In the genomic region with DNA sequence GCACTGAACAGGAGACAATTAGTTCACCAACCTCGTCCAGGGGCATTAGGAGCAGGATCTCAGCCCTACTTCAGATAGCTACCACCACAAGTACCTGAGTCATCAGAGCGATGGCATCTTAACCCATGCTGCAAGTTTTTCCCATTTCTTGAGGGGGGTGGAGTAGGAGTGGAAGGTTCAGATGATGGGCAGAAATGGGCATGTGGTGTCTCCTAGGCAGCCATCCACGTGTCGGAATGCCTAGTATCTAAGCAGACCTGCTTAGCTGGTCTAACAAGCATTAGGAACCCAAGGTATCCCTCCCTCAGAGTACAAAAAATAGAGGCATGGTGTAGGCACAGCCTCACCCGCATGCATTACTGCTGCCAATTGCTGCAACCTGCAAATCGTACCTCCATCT, we compare ENCODE assay signal across 21 cellular contexts.
DNase-seq lines count a peak whose midpoint lies in the region; ATAC-seq, FAIRE-seq and TF ChIP-seq lines count a peak whose summit lies in the region.
"Had no signal": no experiment of that assay in that cellular context is flagged by ENCODE, and none has a peak within 500 bp of the region (broad histone marks: within the 10 kb centered on the region; RNA-seq: fewer than 3 reads in every experiment).

No MANE protein-coding gene starts in this region.

- H3K27me3 ChIP-seq in mammary epithelial cell (ENCODE audit: insufficient read depth, low read length) (no peaks in the 10 kb centered on the region), breast epithelium (peaks cover 0 to 49% of the 10 kb centered on the region in 2 donors), bronchial epithelial cell (ENCODE audit: control insufficient read depth, insufficient read depth, low read length) (no peaks in the 10 kb centered on the region), left lung (no peaks in the 10 kb centered on the region)
- H3K27me3 ChIP-seq: BE2C had no signal

- H3K9me3 ChIP-seq in mammary epithelial cell (replicated peaks; ENCODE audit: insufficient read depth, low read length) (no peaks in the 10 kb centered on the region), breast epithelium (no peaks in the 10 kb centered on the region), left lung (no peaks in the 10 kb centered on the region)
- H3K9me3 ChIP-seq: BE2C, Caco-2 had no signal

- CTCF ChIA-PET in mammary epithelial cell (lab: Charles Lee; ENCODE audit: low non-redundant PET), result no interaction called here

- H2AFZ ChIP-seq in mammary epithelial cell (ENCODE audit: low read depth, low read length), result no peak overlapping the region
- H2AFZ ChIP-seq: GM23248 had no signal

- 29% methylated on average over 4 of the region's 6 CpGs for whole genome bisulfite sequencing in mammary epithelial cell (ENCODE audit: low coverage, missing lambda C conversion rate)

- dilution Hi-C loops in mammary epithelial cell (cut with HindIII; ENCODE audit: low sequenced_read_pairs), result no loop called here

- no peaks in the 10 kb centered on the region for H3K79me2 ChIP-seq in mammary epithelial cell (ENCODE audit: insufficient read depth, low read length)

- no peaks in the 10 kb centered on the region for H3K4me1 ChIP-seq in mammary epithelial cell (ENCODE audit: insufficient read depth, low read length)
- peaks cover 0 to 4% of the 10 kb centered on the region in 2 donors for H3K4me1 ChIP-seq in breast epithelium
- no peaks in the 10 kb centered on the region for H3K4me1 ChIP-seq in left lung
- H3K4me1 ChIP-seq: BE2C, Caco-2 had no signal

- no TSS peak for BruUV-seq in mammary epithelial cell (replicated peaks; lab: Mats Ljungman, UMichigan)

- H3K9ac ChIP-seq in mammary epithelial cell (ENCODE audit: insufficient read depth, low read length), result no peak overlapping the region
- H3K9ac ChIP-seq: GM23248 had no signal

- in situ Hi-C loops in mammary epithelial cell (cut with MboI; ENCODE audit: low sequenced_read_pairs in 2 of 2), result no loop called here

- H3K36me3 ChIP-seq in mammary epithelial cell (ENCODE audit: insufficient read depth, low read length) (no peaks in the 10 kb centered on the region), breast epithelium (no peaks in the 10 kb centered on the region), bronchial epithelial cell (ENCODE audit: control insufficient read depth, insufficient read depth, low read length) (no peaks in the 10 kb centered on the region), left lung (peaks cover 0 to 2% of the 10 kb centered on the region in 2 donors)
- H3K36me3 ChIP-seq: BE2C had no signal

- intact Hi-C loops in mammary epithelial cell (cut with micrococcal nuclease) (no loop called here), breast epithelium (cut with DNase I; ENCODE audit: low total_unique reads) (no loop called here), left lung (cut with DNase I) (no loop called here)

- no peak overlapping the region for H3K4me2 ChIP-seq in mammary epithelial cell (ENCODE audit: insufficient read depth, low read depth, low read length)

- FAIRE-seq in bronchial epithelial cell (lab: Jason Lieb, UNC), result peak; percentile 94
- FAIRE-seq: D721Med, GM19239, H54, HTR-8/SVneo, K562 had no signal

- DNase-seq in mammary epithelial cell, result peak; percentile 10
- no peak for DNase-seq in breast epithelium (ENCODE audit: low spot score in 2 of 2)
- peak; percentile 79 for DNase-seq in bronchial epithelial cell (ENCODE audit: low read depth)
- DNase-seq in left lung, result no peak
- DNase-seq in CD1c-positive myeloid dendritic cell (ENCODE audit: extremely low spot score), result no peak
- no peak for DNase-seq in H4 (ENCODE audit: low spot score)
- DNase-seq: ACHN; BE2C; C1 segment of cervical spinal cord; Caco-2; CD4-positive, alpha-beta T cell; DMS79 treated with DMSO at 0.1 percent for 48 hours; GF-D8; GM23248; HCEC 1CT; IMR-90 had no signal

- H4K20me1 ChIP-seq in mammary epithelial cell (ENCODE audit: insufficient read depth, low read length), result no peaks in the 10 kb centered on the region

- H3K27ac ChIP-seq in mammary epithelial cell (ENCODE audit: insufficient read depth, low read depth, low read length) (no peak overlapping the region), breast epithelium (no peak overlapping the region), left lung (no peak overlapping the region)
- H3K27ac ChIP-seq: GM23248 had no signal

- ATAC-seq in left lung, result peak; percentile 32
- ATAC-seq: K562 had no signal

- TF ChIP-seq POLR2A in breast epithelium (IDR thresholded peaks at IDR 0.05), result no peak

- TF ChIP-seq CTCF in mammary epithelial cell (conservative IDR thresholded peaks at IDR 0.05 in 1 of 2, IDR thresholded peaks at IDR 0.05 in 1 of 2; ENCODE audit: extremely low read depth in 1 of 2, insufficient read depth in 1 of 2, low read depth in 1 of 2, low read length in 2 of 2) (no peak), breast epithelium (IDR thresholded peaks at IDR 0.05) (no peak), bronchial epithelial cell (IDR thresholded peaks at IDR 0.05; ENCODE audit: insufficient read depth, low read length, severe bottlenecking) (no peak), left lung (IDR thresholded peaks at IDR 0.05) (no peak)

- no peak overlapping the region for H3K4me3 ChIP-seq in mammary epithelial cell (replicated peaks in 1 of 3; ENCODE audit: insufficient read depth in 1 of 3, low read depth in 2 of 3, low read length in 3 of 3)
- H3K4me3 ChIP-seq in breast epithelium, result no peak overlapping the region
- H3K4me3 ChIP-seq in bronchial epithelial cell (ENCODE audit: low read depth, low read length), result no peak overlapping the region
- H3K4me3 ChIP-seq in left lung, result no peak overlapping the region
- H3K4me3 ChIP-seq: GM23248, K562 had no signal

Comparison
In these comparisons a context has a peak if more than half of its experiments do, and no peak if none do; other contexts are left out.
1. DNase-seq: peak in mammary epithelial cell (single experiment) and bronchial epithelial cell (single experiment); none in breast epithelium (0 of 2), left lung (0 of 2), CD1c-positive myeloid dendritic cell (single experiment) and H4 (single experiment).